8 cellular contexts compared by ENCODE assay signal in the genomic region with DNA sequence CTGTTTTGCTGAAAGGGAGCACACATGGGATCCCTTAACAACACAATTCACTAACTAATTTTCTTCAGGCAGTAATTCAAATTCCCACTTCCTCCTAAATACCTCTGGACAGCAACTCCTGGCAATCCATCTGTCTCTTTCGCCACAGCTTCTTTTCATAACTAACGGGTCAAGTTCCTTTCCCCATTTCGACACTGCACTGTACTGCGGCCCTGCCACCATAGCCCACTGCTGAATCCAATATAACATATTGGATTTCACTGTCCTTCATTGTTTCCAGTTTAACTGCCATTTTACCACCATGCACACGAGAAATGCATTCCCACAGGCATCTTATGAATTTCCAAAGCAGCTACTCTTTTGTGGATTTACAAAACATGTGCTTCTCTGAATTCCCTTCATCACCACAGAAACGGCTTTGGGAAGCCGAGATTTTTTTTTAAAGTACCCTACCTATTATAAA. TPM values are rescaled to one million over a fixed set of nuclear protein-coding genes. Genes with fewer than 3 reads are reported as not detected.
DNase-seq lines count a peak whose midpoint lies in the region; ATAC-seq, FAIRE-seq and TF ChIP-seq lines count a peak whose summit lies in the region.

No MANE protein-coding gene starts in this region.

- FAIRE-seq in urothelium cell line (lab: Jason Lieb, UNC) = no peak

- peak overlapping the region; percentile 94 for H3K27ac ChIP-seq in colonic mucosa

- DNase-seq in NCI-H2196 treated with DMSO at 0.1 percent for 48 hours (lab: John Stamatoyannopoulos, UW; ENCODE audit: unreplicated experiment) (peak; percentile 3), NCI-H2196 (lab: John Stamatoyannopoulos, UW; ENCODE audit: unreplicated experiment) (no peak), NCI-H526 treated with DMSO at 0.1 percent for 48 hours (lab: John Stamatoyannopoulos, UW) (peak; percentile 73), colonic mucosa (peak; percentile 31), medulla oblongata (ENCODE audit: extremely low spot score) (peak; percentile 71), urothelium cell line (ENCODE audit: low spot score) (no peak)

- no peaks in the 10 kb centered on the region for H3K27me3 ChIP-seq in colonic mucosa

- H3K4me1 ChIP-seq in colonic mucosa = peaks cover 8% of the 10 kb centered on the region

- H3K9ac ChIP-seq in colonic mucosa (ENCODE audit: low read depth in 2 of 2, low read length in 2 of 2) = peak overlapping the region in 1 of 2 donors; percentile 77

- intact Hi-C loops in colonic mucosa (cut with DNase I) = no loop called here

- H3K36me3 ChIP-seq in colonic mucosa = no peaks in the 10 kb centered on the region

- H3K9me3 ChIP-seq in colonic mucosa = no peaks in the 10 kb centered on the region

- ATAC-seq in HG03354 (IDR thresholded peaks at IDR 0.05; ENCODE audit: poor library complexity, severe bottlenecking, unreplicated experiment) (no peak), HG03280 (IDR thresholded peaks at IDR 0.05; ENCODE audit: unreplicated experiment) (no peak)

- no peak for TF ChIP-seq CTCF in colonic mucosa (IDR thresholded peaks at IDR 0.05)

- H3K4me3 ChIP-seq in colonic mucosa = peak overlapping the region; percentile 84

RNA-seq across cellular contexts. Expression of a gene that starts 1.4 kb away (rescaled TPM):
- total RNA-seq in colonic mucosa = 10 to 100 TPM; 11.9 to 16.2 TPM

RNA-seq across cellular contexts. Expression of a gene that starts 34.8 kb away (rescaled TPM):
- 1,000 to 10,000 TPM; 1,011 to 1,246 TPM for total RNA-seq in colonic mucosa

Comparison
In these comparisons a context has a peak if more than half of its experiments do, and no peak if none do; other contexts are left out.
1. DNase-seq: peak in NCI-H2196 treated with DMSO at 0.1 percent for 48 hours (single experiment), NCI-H526 treated with DMSO at 0.1 percent for 48 hours (single experiment), colonic mucosa (single experiment) and medulla oblongata (single experiment); none in NCI-H2196 (single experiment) and urothelium cell line (single experiment).